In the genomic region with DNA sequence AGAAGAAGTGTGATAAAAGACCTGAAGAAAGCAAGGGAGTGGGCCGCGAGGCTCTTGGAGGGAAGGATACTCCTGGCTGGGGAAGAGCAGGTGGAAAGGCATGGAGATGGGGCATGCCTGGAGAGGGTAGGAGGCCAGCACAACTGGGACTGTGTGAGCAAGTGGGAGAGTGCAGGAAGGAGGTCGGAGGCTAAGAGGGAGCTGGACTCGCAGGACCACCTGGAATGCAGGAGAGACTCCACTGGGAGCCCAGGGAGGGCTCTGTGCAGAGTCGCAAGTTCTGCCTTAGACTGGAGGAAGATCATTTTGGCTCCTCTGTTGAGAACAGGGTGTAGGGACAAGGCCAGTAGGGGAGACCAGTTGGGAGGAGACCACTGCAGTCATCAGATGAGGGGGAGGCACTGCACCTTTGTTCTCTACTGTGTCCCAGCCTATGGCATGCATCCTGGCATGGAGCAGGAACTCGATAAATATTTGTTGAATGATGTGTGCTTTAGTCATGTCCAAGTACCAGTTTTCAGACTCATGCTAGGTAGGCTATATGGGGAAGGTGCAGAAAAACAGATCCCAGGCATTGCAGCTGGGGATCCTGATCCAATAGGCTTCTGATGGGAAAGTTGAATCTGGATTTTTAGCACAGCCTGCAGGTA, we compare ENCODE assay signal across 1 cellular context.
TF ChIP-seq lines count a peak whose summit lies in the region.

No MANE protein-coding gene starts in this region.

TF ChIP-seq in HCT116, 20 proteins besides CTCF, POLR2A, EP300 and RAD21 (continued from another document):
- no peak for TF ChIP-seq CEBPB (IDR thresholded peaks at IDR 0.05; ENCODE audit: low read depth)
- no peak for TF ChIP-seq ZFX (IDR thresholded peaks at IDR 0.05)
- TF ChIP-seq ELF1 (IDR thresholded peaks at IDR 0.05; ENCODE audit: borderline replicate concordance, low read depth) = no peak
- TF ChIP-seq EGR1 (IDR thresholded peaks at IDR 0.05; ENCODE audit: low read depth) = no peak
- TF ChIP-seq SRF (IDR thresholded peaks at IDR 0.05; ENCODE audit: low read depth) = no peak
- no peak for TF ChIP-seq EZH2phosphoT487 (IDR thresholded peaks at IDR 0.05; ENCODE audit: borderline replicate concordance)
- no peak for TF ChIP-seq FOSL1 (IDR thresholded peaks at IDR 0.05; ENCODE audit: low read depth)
- TF ChIP-seq, protein P1, sequence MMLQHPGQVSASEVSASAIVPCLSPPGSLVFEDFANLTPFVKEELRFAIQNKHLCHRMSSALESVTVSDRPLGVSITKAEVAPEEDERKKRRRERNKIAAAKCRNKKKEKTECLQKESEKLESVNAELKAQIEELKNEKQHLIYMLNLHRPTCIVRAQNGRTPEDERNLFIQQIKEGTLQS (IDR thresholded peaks at IDR 0.05) = no peak
TF ChIP-seq in HCT116: peak in this region for 0.
